17 cellular contexts compared by ENCODE assay signal in the genomic region with DNA sequence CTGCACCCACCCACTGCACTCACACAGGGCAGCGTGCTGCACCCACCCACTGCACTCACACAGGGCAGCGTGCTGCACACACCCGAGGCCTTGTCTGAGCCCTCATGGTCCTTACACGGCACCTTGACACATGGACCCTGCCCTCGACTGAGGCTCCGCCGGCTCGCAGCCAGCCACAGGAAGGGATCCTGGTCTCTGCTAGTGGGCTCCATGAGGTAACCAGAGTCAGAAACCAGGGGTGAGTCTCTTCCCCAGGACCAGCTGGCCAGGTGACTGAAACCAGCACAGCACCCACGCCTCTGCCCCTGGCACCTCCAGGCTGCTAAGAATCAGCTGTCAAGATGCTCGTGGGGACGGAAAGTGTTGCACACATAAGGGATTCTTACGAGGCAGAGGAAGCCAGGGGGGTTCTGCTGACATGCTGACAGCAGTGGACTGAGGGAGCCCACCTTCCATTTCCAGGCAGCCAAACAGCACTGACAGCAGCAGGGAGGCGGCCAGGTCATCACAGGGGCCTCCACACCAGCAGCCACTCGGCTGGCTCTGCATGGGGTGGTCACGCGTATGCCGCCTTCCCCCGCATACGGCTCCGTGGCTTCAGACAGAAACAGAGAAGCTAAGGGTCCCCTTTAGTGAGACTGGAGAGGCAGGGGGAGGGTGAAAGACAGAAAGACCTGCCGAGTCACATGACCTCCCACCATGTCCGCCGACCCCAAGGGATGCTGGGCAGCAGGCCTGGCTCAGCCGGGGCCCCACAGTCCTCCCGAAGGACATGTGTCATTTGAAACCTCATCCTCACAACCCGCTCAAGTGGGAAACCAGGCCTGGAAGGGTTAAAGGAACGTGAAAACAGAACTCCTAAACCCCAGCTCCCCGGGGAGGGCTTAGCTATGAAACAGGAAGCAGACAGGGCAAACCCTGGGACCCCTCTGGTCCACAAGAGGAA. TPM values are rescaled to one million over a fixed set of nuclear protein-coding genes. Genes with fewer than 3 reads are reported as not detected.
A peak's percentile ranks its signal among the peaks of the same experiment; 100 is the strongest.
DNase-seq lines count a peak whose midpoint lies in the region; ATAC-seq and TF ChIP-seq lines count a peak whose summit lies in the region.
"Had no signal": no experiment of that assay in that cellular context is flagged by ENCODE, and none has a peak within 500 bp of the region (broad histone marks: within the 10 kb centered on the region; RNA-seq: fewer than 3 reads in every experiment).

No MANE protein-coding gene starts in this region.

- no peaks in the 10 kb centered on the region for H3K9me2 ChIP-seq in PC-9 (ENCODE audit: insufficient read depth)

- POLR2A ChIA-PET in PC-9 (lab: Charles Lee; ENCODE audit: unreplicated experiment) = no interaction called here

- peaks cover 17% of the 10 kb centered on the region for H3F3A ChIP-seq in PC-9 (ENCODE audit: insufficient read depth, low read depth)

- no peaks in the 10 kb centered on the region for H3K27me3 ChIP-seq in dorsolateral prefrontal cortex
- no peaks in the 10 kb centered on the region for H3K27me3 ChIP-seq in lower lobe of right lung (ENCODE audit: low read depth)
- H3K27me3 ChIP-seq in thyroid gland = no peaks in the 10 kb centered on the region
- no peaks in the 10 kb centered on the region for H3K27me3 ChIP-seq in PC-9 (ENCODE audit: insufficient read depth, low read depth)

- H2AFZ ChIP-seq in PC-9 = no peak overlapping the region

- peaks cover 17% of the 10 kb centered on the region for H3K79me2 ChIP-seq in PC-9 (ENCODE audit: low read depth)

- DNase-seq in NB4 (ENCODE audit: low read depth) (peak; percentile 83), dorsolateral prefrontal cortex (peak in 4 of 10 donors; percentile 3 to 26 (median 16)), lower lobe of right lung (peak; percentile 36), thyroid gland (peak in 1 of 2 donors; percentile 2), PC-9 (no peak), SHP77 (lab: John Stamatoyannopoulos, UW) (no peak), ecto neural progenitor cell (ENCODE audit: low spot score) (no peak), HCEC 1CT (no peak)
- DNase-seq: activated CD4-positive, alpha-beta memory T cell treated with anti-CD3 and anti-CD28 coated beads for 36 hours; activated T-cell treated with anti-CD3 and anti-CD28 coated beads, Interleukin-2, amount 50 U/mL, for 72 hours; kidney glomerular epithelial cell; NCI-H187 treated with DMSO at 0.1 percent for 48 hours; NCI-H510A treated with DMSO at 0.1 percent for 48 hours; stimulated activated CD4-positive, alpha-beta T cell treated with anti-CD3 and anti-CD28 coated beads, Interleukin-2, amount 100 ng/mL, for 24 hours; SW 1271 had no signal

- no TSS peak for BruUV-seq in PC-9 (replicated peaks; lab: Mats Ljungman, UMichigan)

- H3K4me1 ChIP-seq in lower lobe of right lung (no peaks in the 10 kb centered on the region), thyroid gland (peaks cover 31 to 44% of the 10 kb centered on the region in 2 donors), PC-9 (replicated peaks; ENCODE audit: insufficient read depth) (no peaks in the 10 kb centered on the region)

- H3K4me3 ChIP-seq in NB4 (ENCODE audit: low read depth, low read length) (no peak overlapping the region), dorsolateral prefrontal cortex (peak overlapping the region in 1 of 59 donors; percentile 44), lower lobe of right lung (no peak overlapping the region), thyroid gland (replicated peaks in 1 of 3) (no peak overlapping the region), PC-9 (no peak overlapping the region)
- H3K4me3 ChIP-seq: thoracic aorta had no signal

- TF ChIP-seq CTCF in NB4 (IDR thresholded peaks at IDR 0.05; ENCODE audit: low read depth, low read length) = no peak
- no peak for TF ChIP-seq CTCF in dorsolateral prefrontal cortex (IDR thresholded peaks at IDR 0.05 in 54 of 56, conservative IDR thresholded peaks at IDR 0.05 in 2 of 56; ENCODE audit: low read depth in 1 of 56, partially characterized antibody in 56 of 56)
- TF ChIP-seq CTCF in lower lobe of right lung (IDR thresholded peaks at IDR 0.05) = no peak
- no peak for TF ChIP-seq CTCF in thyroid gland (IDR thresholded peaks at IDR 0.05)
- no peak for TF ChIP-seq CTCF in PC-9 (conservative IDR thresholded peaks at IDR 0.05)

- WGBS in thyroid gland, 2 donors = 77 to 79% methylated on average over 17 to 19 of the region's 28 CpGs

- no peak for ATAC-seq in lower lobe of right lung
- ATAC-seq: activated T-cell treated with anti-CD3 and anti-CD28 coated beads, Interleukin-2, amount 50 U/mL, for 72 hours had no signal

- H3K4me2 ChIP-seq in PC-9 = no peak overlapping the region

- H3K27ac ChIP-seq in dorsolateral prefrontal cortex (peak overlapping the region in 47 of 59 donors; percentile 8 to 93 (median 79)), lower lobe of right lung (peak overlapping the region; percentile 59), thyroid gland (peak overlapping the region in 2 of 3 donors; percentile 67 to 81), PC-9 (no peak overlapping the region)
- H3K27ac ChIP-seq: epithelial cell of prostate had no signal

- CTCF ChIA-PET in PC-9 (lab: Charles Lee) = interaction anchor here (0.8 kb wide), 1 partner anchor 55 kb away, joined by 3 read pairs; no protein-coding TSS in a partner anchor

- TF ChIP-seq POLR2A in NB4 (IDR thresholded peaks at IDR 0.05; ENCODE audit: extremely low read depth, insufficient read length) = no peak
- TF ChIP-seq POLR2A in thyroid gland (IDR thresholded peaks at IDR 0.05) = no peak

- H3K36me3 ChIP-seq in lower lobe of right lung = peaks cover 18% of the 10 kb centered on the region
- no peaks in the 10 kb centered on the region for H3K36me3 ChIP-seq in thyroid gland
- peaks cover 3% of the 10 kb centered on the region for H3K36me3 ChIP-seq in PC-9 (ENCODE audit: low read depth)
- H3K36me3 ChIP-seq: thoracic aorta had no signal

- peaks cover 32% of the 10 kb centered on the region for H4K20me1 ChIP-seq in PC-9 (ENCODE audit: insufficient read depth)

- intact Hi-C loops in dorsolateral prefrontal cortex (cut with DNase I) = loop anchor here (5.0 kb wide), 2 partner anchors 35 to 40 kb away; a partner anchor contains a TSS
- intact Hi-C loops in lower lobe of right lung (cut with DNase I) = no loop called here
- intact Hi-C loops in thyroid gland (cut with DNase I) = loop anchor here (5.0 kb wide), 1 partner anchor 35 kb away; a partner anchor contains a TSS
- intact Hi-C loops in PC-9 (cut with micrococcal nuclease; ENCODE audit: unreplicated experiment) = no loop called here

- no peaks in the 10 kb centered on the region for H3K9me3 ChIP-seq in lower lobe of right lung
- H3K9me3 ChIP-seq in thyroid gland = no peaks in the 10 kb centered on the region
- no peaks in the 10 kb centered on the region for H3K9me3 ChIP-seq in PC-9 (ENCODE audit: insufficient read depth, low read depth)
- H3K9me3 ChIP-seq: thoracic aorta had no signal

RNA-seq across cellular contexts. Expression of a gene that starts 34.2 kb away (rescaled TPM):
- total RNA-seq in dorsolateral prefrontal cortex (10 to 100 TPM in 51 of 120 experiments, 1 to 10 TPM in 69; 2.4 to 37.0 (median 9.3) TPM), lower lobe of right lung (26.0 TPM), thyroid gland (10 to 100 TPM; 12.5 to 29.2 (median 21.2) TPM), PC-9 (2021) (0.37 and 0.85 TPM in 2 replicates)

RNA-seq across cellular contexts. Expression of a gene that starts 37.8 kb away (rescaled TPM):
- total RNA-seq in dorsolateral prefrontal cortex = 100 to 1,000 TPM in 3 of 120 experiments, 10 to 100 TPM in 117; 29.9 to 140 (median 46.0) TPM
- 14.8 TPM for total RNA-seq in lower lobe of right lung
- 10 to 100 TPM; 27.5 to 57.0 (median 37.4) TPM for total RNA-seq in thyroid gland
- total RNA-seq in PC-9 (2021) = 51.2 and 65.1 TPM in 2 replicates

Comparison
In these comparisons a context has a peak if more than half of its experiments do, and no peak if none do; other contexts are left out.
1. DNase-seq: peak in NB4 (single experiment) and lower lobe of right lung (single experiment); none in PC-9 (0 of 2), SHP77 (0 of 2), ecto neural progenitor cell (single experiment) and HCEC 1CT (single experiment).
2. intact Hi-C loops: an anchor here in dorsolateral prefrontal cortex (5.0 kb wide) and thyroid gland (5.0 kb wide); none called in lower lobe of right lung and PC-9.